Comparison of ENCODE assay signal across 15 cellular contexts in genomic region chr7:37212051-37212450, GRCh38.
A peak's percentile ranks its signal among the peaks of the same experiment; 100 is the strongest.
DNase-seq lines count a peak whose midpoint lies in the region; ATAC-seq and TF ChIP-seq lines count a peak whose summit lies in the region.
"Had no signal": no experiment of that assay in that cellular context is flagged by ENCODE, and none has a peak within 500 bp of the region (broad histone marks: within the 10 kb centered on the region; RNA-seq: fewer than 3 reads in every experiment).

No MANE protein-coding gene starts in this region.

- H3K27ac ChIP-seq in gastrocnemius medialis: peak overlapping the region; percentile 33 to 61 (median 58)
- H3K27ac ChIP-seq: C4-2B had no signal

- H3K4me3 Mint-ChIP-seq in natural killer cell: no peak overlapping the region
- H3K4me3 Mint-ChIP-seq: activated naive CD8-positive, alpha-beta T cell treated with anti-CD3 and anti-CD28 coated beads, Interleukin-2, amount 10 ng/mL, durations not matched to agents 7 days and 5 days; immature natural killer cell; natural killer cell treated with Interleukin-12 subunit alpha and Interleukin-12 subunit beta and Interleukin-15 and Interleukin-18, amount 100 ng/mL, for 72 hours had no signal

- no peak for DNase-seq in gastrocnemius medialis
- DNase-seq in natural killer cell: no peak
- no peak for DNase-seq in GM03348 (ENCODE audit: low spot score)
- DNase-seq in posterior cingulate gyrus: no peak
- DNase-seq: activated CD4-positive, alpha-beta T cell treated with anti-CD3 and anti-CD28 coated beads, Interleukin-2, amount 50 U/mL, for 4 hours; activated naive CD8-positive, alpha-beta T cell treated with anti-CD3 and anti-CD28 coated beads, Interleukin-2, amount 10 ng/mL, durations not matched to agents 7 days and 5 days; immature natural killer cell; NCI-H146; stimulated activated CD8-positive, alpha-beta memory T cell treated with anti-CD3 and anti-CD28 coated beads, Interleukin-4, amount 100 ng/mL, for 48 hours had no signal

- no peaks in the 10 kb centered on the region for H3K36me3 ChIP-seq in gastrocnemius medialis

- no peak overlapping the region for H3K4me3 ChIP-seq in gastrocnemius medialis

- H3K4me1 ChIP-seq in gastrocnemius medialis: peaks cover 12 to 18% of the 10 kb centered on the region in 2 donors

- H3K9me3 ChIP-seq in gastrocnemius medialis: no peaks in the 10 kb centered on the region

- H3K27me3 ChIP-seq in gastrocnemius medialis: no peaks in the 10 kb centered on the region

- H3K9me3 Mint-ChIP-seq in natural killer cell: no peaks in the 10 kb centered on the region
- H3K9me3 Mint-ChIP-seq: activated naive CD8-positive, alpha-beta T cell treated with anti-CD3 and anti-CD28 coated beads, Interleukin-2, amount 10 ng/mL, durations not matched to agents 7 days and 5 days; immature natural killer cell; natural killer cell treated with Interleukin-12 subunit alpha and Interleukin-12 subunit beta and Interleukin-15 and Interleukin-18, amount 100 ng/mL, for 72 hours had no signal

- no peaks in the 10 kb centered on the region for H3K27me3 Mint-ChIP-seq in natural killer cell (ENCODE audit: low read depth in 2 of 2)
- H3K27me3 Mint-ChIP-seq: activated naive CD8-positive, alpha-beta T cell treated with anti-CD3 and anti-CD28 coated beads, Interleukin-2, amount 10 ng/mL, durations not matched to agents 7 days and 5 days; natural killer cell treated with Interleukin-12 subunit alpha and Interleukin-12 subunit beta and Interleukin-15 and Interleukin-18, amount 100 ng/mL, for 72 hours had no signal

- no peak for TF ChIP-seq POLR2A in gastrocnemius medialis (IDR thresholded peaks at IDR 0.05)

- H3K27ac Mint-ChIP-seq in natural killer cell: no peak overlapping the region
- H3K27ac Mint-ChIP-seq: activated naive CD8-positive, alpha-beta T cell treated with anti-CD3 and anti-CD28 coated beads, Interleukin-2, amount 10 ng/mL, durations not matched to agents 7 days and 5 days; natural killer cell treated with Interleukin-12 subunit alpha and Interleukin-12 subunit beta and Interleukin-15 and Interleukin-18, amount 100 ng/mL, for 72 hours had no signal

- peaks cover 12% of the 10 kb centered on the region for H3K36me3 Mint-ChIP-seq in natural killer cell

- ATAC-seq in GM18858 (IDR thresholded peaks at IDR 0.05; ENCODE audit: unreplicated experiment): peak; percentile 42
- ATAC-seq in GM21576 (IDR thresholded peaks at IDR 0.05; ENCODE audit: unreplicated experiment): peak; percentile 47
- peak; percentile 55 for ATAC-seq in HG03558 (IDR thresholded peaks at IDR 0.05; ENCODE audit: extremely low read depth, unreplicated experiment)
- ATAC-seq in gastrocnemius medialis: no peak
- ATAC-seq in natural killer cell: no peak
- no peak for ATAC-seq in HG02852 (IDR thresholded peaks at IDR 0.05; ENCODE audit: unreplicated experiment)
- ATAC-seq: natural killer cell treated with Interleukin-12 subunit alpha and Interleukin-12 subunit beta and Interleukin-15 and Interleukin-18, amount 100 ng/mL, for 72 hours had no signal

- in situ Hi-C loops in gastrocnemius medialis (cut with MboI; ENCODE audit: low sequenced_read_pairs in 4 of 4): loop anchor here in 1 of 4 donors (25.0 kb wide), 1 partner anchor 625 kb away; the partner anchor contains the start of gene NME8

- no peak for TF ChIP-seq CTCF in gastrocnemius medialis (IDR thresholded peaks at IDR 0.05 in 4 of 5, conservative IDR thresholded peaks at IDR 0.05 in 1 of 5)
- TF ChIP-seq CTCF in natural killer cell (IDR thresholded peaks at IDR 0.05): no peak

- intact Hi-C loops in gastrocnemius medialis (cut with DNase I; ENCODE audit: low total_unique reads): loop anchor here (10.0 kb wide), 1 partner anchor 73 kb away; no protein-coding TSS in a partner anchor
- intact Hi-C loops in natural killer cell (cut with micrococcal nuclease): no loop called here
- intact Hi-C loops in posterior cingulate gyrus (cut with DNase I): loop anchor here (10.0 kb wide), 1 partner anchor 283 kb away; no protein-coding TSS in a partner anchor

- peaks cover 20 to 26% of the 10 kb centered on the region in 2 donors for H3K4me1 Mint-ChIP-seq in natural killer cell

Comparison
In these comparisons a context has a peak if more than half of its experiments do, and no peak if none do; other contexts are left out.
1. ATAC-seq: peak in GM18858 (single experiment), GM21576 (single experiment) and HG03558 (single experiment); none in gastrocnemius medialis (0 of 2), natural killer cell (0 of 3) and HG02852 (single experiment).